Comparison of ENCODE assay signal across 15 cellular contexts in genomic region chr17:80879723-80880649, GRCh38.
A peak's percentile ranks its signal among the peaks of the same experiment; 100 is the strongest.
DNase-seq lines count a peak whose midpoint lies in the region; ATAC-seq and TF ChIP-seq lines count a peak whose summit lies in the region.
"Had no signal": no experiment of that assay in that cellular context is flagged by ENCODE, and none has a peak within 500 bp of the region (broad histone marks: within the 10 kb centered on the region; RNA-seq: fewer than 3 reads in every experiment).

No MANE protein-coding gene starts in this region.

- peaks cover 32% of the 10 kb centered on the region for H3K27me3 ChIP-seq in BLaER1
- no peaks in the 10 kb centered on the region for H3K27me3 ChIP-seq in naive thymus-derived CD4-positive, alpha-beta T cell (ENCODE audit: control insufficient read depth in 2 of 2, insufficient read depth in 2 of 2, low read length in 2 of 2)
- H3K27me3 ChIP-seq: gastrocnemius medialis had no signal

- POLR2A ChIA-PET in naive thymus-derived CD4-positive, alpha-beta T cell (lab: Charles Lee): interaction anchor here (0.9 kb wide), 1 partner anchor 426 kb away, joined by 3 read pairs; no protein-coding TSS in a partner anchor

- H3K27ac Mint-ChIP-seq in CD14-positive monocyte (peak overlapping the region in 3 of 7 donors; percentile 25 to 63 (median 26)), natural killer cell (no peak overlapping the region)
- peak overlapping the region; percentile 70 for H3K27ac Mint-ChIP-seq in activated naive CD8-positive, alpha-beta T cell
- H3K27ac Mint-ChIP-seq in naive thymus-derived CD4-positive, alpha-beta T cell: peak overlapping the region in 1 of 9 donors; percentile 78
- H3K27ac Mint-ChIP-seq: activated T-cell treated with anti-CD3 and anti-CD28 coated beads, Interleukin-2, amount 50 U/mL, for 72 hours; type B pancreatic cell had no signal

- ATAC-seq in HG03025 (IDR thresholded peaks at IDR 0.05; ENCODE audit: low FRiP score, unreplicated experiment) (no peak), natural killer cell (no peak)
- ATAC-seq in naive thymus-derived CD4-positive, alpha-beta T cell: no peak
- ATAC-seq: activated T-cell treated with anti-CD3 and anti-CD28 coated beads, Interleukin-2, amount 50 U/mL, for 72 hours had no signal

- DNase-seq in CD14-positive monocyte (ENCODE audit: low spot score) (peak; percentile 44), mesenteric fat pad (ENCODE audit: low spot score) (peak; percentile 74), natural killer cell (no peak)
- no peak for DNase-seq in naive thymus-derived CD4-positive, alpha-beta T cell
- DNase-seq: activated T-cell treated with anti-CD3 and anti-CD28 coated beads, Interleukin-2, amount 50 U/mL, for 72 hours; CD4-positive, alpha-beta memory T cell; central memory CD4-positive, alpha-beta T cell; EL; midbrain; NCI-H446 had no signal

- no peak overlapping the region for H3K4me3 Mint-ChIP-seq in CD14-positive monocyte
- peak overlapping the region; percentile 27 for H3K4me3 Mint-ChIP-seq in activated naive CD8-positive, alpha-beta T cell
- H3K4me3 Mint-ChIP-seq in naive thymus-derived CD4-positive, alpha-beta T cell: peak overlapping the region in 1 of 10 donors; percentile 44
- H3K4me3 Mint-ChIP-seq in natural killer cell: no peak overlapping the region
- H3K4me3 Mint-ChIP-seq: CD4-positive, alpha-beta memory T cell; type B pancreatic cell had no signal

- H3K9ac ChIP-seq in BLaER1: peak overlapping the region; percentile 24; the same call in 1 of the 2 replicates

- H3K27me3 Mint-ChIP-seq in CD14-positive monocyte (ENCODE audit: low read depth in 3 of 3) (peaks cover 0 to 4% (median 1%) of the 10 kb centered on the region in 3 donors), natural killer cell (ENCODE audit: low read depth in 2 of 2) (no peaks in the 10 kb centered on the region)
- no peaks in the 10 kb centered on the region for H3K27me3 Mint-ChIP-seq in activated naive CD8-positive, alpha-beta T cell
- no peaks in the 10 kb centered on the region for H3K27me3 Mint-ChIP-seq in naive thymus-derived CD4-positive, alpha-beta T cell
- H3K27me3 Mint-ChIP-seq: CD4-positive, alpha-beta memory T cell; type B pancreatic cell had no signal

- peaks cover 13% of the 10 kb centered on the region for H3K4me1 Mint-ChIP-seq in CD14-positive monocyte
- peaks cover 25% of the 10 kb centered on the region for H3K4me1 Mint-ChIP-seq in activated naive CD8-positive, alpha-beta T cell (ENCODE audit: low read depth)
- H3K4me1 Mint-ChIP-seq in naive thymus-derived CD4-positive, alpha-beta T cell: peaks cover 18 to 44% (median 21%) of the 10 kb centered on the region in 7 donors
- H3K4me1 Mint-ChIP-seq in natural killer cell: peaks cover 9 to 16% of the 10 kb centered on the region in 2 donors

- CTCF ChIA-PET in naive thymus-derived CD4-positive, alpha-beta T cell (lab: Charles Lee): interaction anchor here (0.8 to 1.2 kb wide), 2 partner anchors 8 to 47 kb away, joined by 3 to 4 read pairs; no protein-coding TSS in a partner anchor

- H3K36me3 ChIP-seq in BLaER1: peaks cover 33% of the 10 kb centered on the region
- peaks cover 0 to 54% (median 16%) of the 10 kb centered on the region in 3 experiments for H3K36me3 ChIP-seq in naive thymus-derived CD4-positive, alpha-beta T cell (ENCODE audit: control insufficient read depth in 2 of 3, insufficient read depth in 3 of 3, low read length in 3 of 3)

- H3K9me3 ChIP-seq in BLaER1: no peaks in the 10 kb centered on the region
- H3K9me3 ChIP-seq in naive thymus-derived CD4-positive, alpha-beta T cell (ENCODE audit: control insufficient read depth in 2 of 3, low read length in 3 of 3): no peaks in the 10 kb centered on the region
- H3K9me3 ChIP-seq: gastrocnemius medialis had no signal

- H3K36me3 Mint-ChIP-seq in CD14-positive monocyte (peaks cover 50 to 55% of the 10 kb centered on the region in 2 donors), natural killer cell (peaks cover 13% of the 10 kb centered on the region)
- H3K36me3 Mint-ChIP-seq in activated naive CD8-positive, alpha-beta T cell: peaks cover 13% of the 10 kb centered on the region
- H3K36me3 Mint-ChIP-seq in naive thymus-derived CD4-positive, alpha-beta T cell: peaks cover 12 to 43% (median 28%) of the 10 kb centered on the region in 5 donors

- H3K9me3 Mint-ChIP-seq in CD14-positive monocyte (peaks cover 0 to 2% (median 0%) of the 10 kb centered on the region in 7 donors), natural killer cell (no peaks in the 10 kb centered on the region)
- H3K9me3 Mint-ChIP-seq in activated naive CD8-positive, alpha-beta T cell (ENCODE audit: low read depth): no peaks in the 10 kb centered on the region
- no peaks in the 10 kb centered on the region for H3K9me3 Mint-ChIP-seq in naive thymus-derived CD4-positive, alpha-beta T cell
- H3K9me3 Mint-ChIP-seq: type B pancreatic cell had no signal

- intact Hi-C loops in CD14-positive monocyte (cut with micrococcal nuclease): no loop called here
- intact Hi-C loops in naive thymus-derived CD4-positive, alpha-beta T cell (cut with micrococcal nuclease): no loop called here
- intact Hi-C loops in natural killer cell (cut with micrococcal nuclease): no loop called here

- H3K4me2 ChIP-seq in BLaER1: peak overlapping the region; percentile 95

- peaks cover 92% of the 10 kb centered on the region for H3K4me1 ChIP-seq in BLaER1
- H3K4me1 ChIP-seq in naive thymus-derived CD4-positive, alpha-beta T cell (ENCODE audit: control insufficient read depth in 2 of 2, insufficient read depth in 2 of 2, low read length in 2 of 2): peaks cover 8 to 17% of the 10 kb centered on the region in 2 donors

- no peak for TF ChIP-seq CTCF in CD14-positive monocyte (IDR thresholded peaks at IDR 0.05)
- no peak for TF ChIP-seq CTCF in natural killer cell (IDR thresholded peaks at IDR 0.05)

- 0 out of 2 replicates have a peak overlapping the region, but pooled peaks have one; percentile 16 for H3K4me3 ChIP-seq in BLaER1
- no peak overlapping the region for H3K4me3 ChIP-seq in naive thymus-derived CD4-positive, alpha-beta T cell (ENCODE audit: low read length)
- H3K4me3 ChIP-seq: gastrocnemius medialis had no signal

- peaks cover 59% of the 10 kb centered on the region for H4K20me1 ChIP-seq in BLaER1

- no peak overlapping the region for H3K27ac ChIP-seq in BLaER1
- no peak overlapping the region for H3K27ac ChIP-seq in naive thymus-derived CD4-positive, alpha-beta T cell (ENCODE audit: low read depth, low read length)
- H3K27ac ChIP-seq: gastrocnemius medialis had no signal

Comparison
In these comparisons a context has a peak if more than half of its experiments do, and no peak if none do; other contexts are left out.
1. DNase-seq: peak in CD14-positive monocyte (single experiment) and mesenteric fat pad (single experiment); none in naive thymus-derived CD4-positive, alpha-beta T cell (0 of 9) and natural killer cell (single experiment).